Comparison of ENCODE assay signal across 8 cellular contexts in genomic region chr13:33541962-33542308, GRCh38.
DNase-seq lines count a peak whose midpoint lies in the region; ATAC-seq, FAIRE-seq and TF ChIP-seq lines count a peak whose summit lies in the region.

No MANE protein-coding gene starts in this region.

- peaks cover 0 to 57% (median 55%) of the 10 kb centered on the region in 4 donors for H3K4me1 ChIP-seq in sigmoid colon

- WGBS in sigmoid colon, 2 donors: 9% methylated on average over 8 of the region's 8 CpGs

- DNase-seq in fibroblast of mammary gland (ENCODE audit: low read depth) (no peak), sigmoid colon (no peak), frontal cortex (ENCODE audit: low spot score in 2 of 2) (no peak), COLO829 (ENCODE audit: low spot score) (no peak), NCI-H146 treated with DMSO at 0.1 percent for 48 hours (lab: John Stamatoyannopoulos, UW; ENCODE audit: unreplicated experiment) (no peak)

- TF ChIP-seq EP300 in sigmoid colon (IDR thresholded peaks at IDR 0.05): no peak

- TF ChIP-seq POLR2A in sigmoid colon (IDR thresholded peaks at IDR 0.05): no peak

- FAIRE-seq in frontal cortex (lab: Jason Lieb, UNC): no peak

- peak overlapping the region; percentile 53 for H3K4me3 ChIP-seq in fibroblast of mammary gland (ENCODE audit: control insufficient read depth, low read depth, low read length)
- H3K4me3 ChIP-seq in sigmoid colon: peak overlapping the region; percentile 32 to 54 (median 46)

- TF ChIP-seq CTCF in fibroblast of mammary gland (conservative IDR thresholded peaks at IDR 0.05; ENCODE audit: control insufficient read depth, insufficient read depth, low read depth, low read length): no peak
- no peak for TF ChIP-seq CTCF in sigmoid colon (IDR thresholded peaks at IDR 0.05)

- H3K27ac ChIP-seq in sigmoid colon: peak overlapping the region; percentile 91 to 96 (median 95)

- ATAC-seq in GM18868 (IDR thresholded peaks at IDR 0.05; ENCODE audit: unreplicated experiment) (peak; percentile 3), SK-N-SH treated with all-trans-retinoic acid at 6 μM for 48 hours (no peak), GM21381 (IDR thresholded peaks at IDR 0.05; ENCODE audit: unreplicated experiment) (no peak)

- intact Hi-C loops in sigmoid colon (cut with DNase I): loop anchor here (1.0 to 5.0 kb wide), 8 partner anchors 150 to 956 kb away; partner anchors contain the start of genes PDS5B and STARD13

- H3K27me3 ChIP-seq in sigmoid colon: no peaks in the 10 kb centered on the region

- H3K36me3 ChIP-seq in sigmoid colon: no peaks in the 10 kb centered on the region

- no peaks in the 10 kb centered on the region for H3K9me3 ChIP-seq in sigmoid colon

TF ChIP-seq in SK-N-SH treated with all-trans-retinoic acid at 6 μM for 48 hours, 23 proteins besides CTCF, POLR2A, EP300 and RAD21:
- no peak for TF ChIP-seq ISL1 (CRISPR knock-in tag; IDR thresholded peaks at IDR 0.05)
- TF ChIP-seq PPARA (CRISPR knock-in tag; IDR thresholded peaks at IDR 0.05; ENCODE audit: borderline replicate concordance): no peak
- TF ChIP-seq CREB5 (CRISPR knock-in tag; IDR thresholded peaks at IDR 0.05; ENCODE audit: low read depth): 0 out of 2 replicates have a peak, but pooled peaks have one; percentile 19
TF ChIP-seq in SK-N-SH treated with all-trans-retinoic acid at 6 μM for 48 hours: peak in this region for 1.
